In the genomic region with DNA sequence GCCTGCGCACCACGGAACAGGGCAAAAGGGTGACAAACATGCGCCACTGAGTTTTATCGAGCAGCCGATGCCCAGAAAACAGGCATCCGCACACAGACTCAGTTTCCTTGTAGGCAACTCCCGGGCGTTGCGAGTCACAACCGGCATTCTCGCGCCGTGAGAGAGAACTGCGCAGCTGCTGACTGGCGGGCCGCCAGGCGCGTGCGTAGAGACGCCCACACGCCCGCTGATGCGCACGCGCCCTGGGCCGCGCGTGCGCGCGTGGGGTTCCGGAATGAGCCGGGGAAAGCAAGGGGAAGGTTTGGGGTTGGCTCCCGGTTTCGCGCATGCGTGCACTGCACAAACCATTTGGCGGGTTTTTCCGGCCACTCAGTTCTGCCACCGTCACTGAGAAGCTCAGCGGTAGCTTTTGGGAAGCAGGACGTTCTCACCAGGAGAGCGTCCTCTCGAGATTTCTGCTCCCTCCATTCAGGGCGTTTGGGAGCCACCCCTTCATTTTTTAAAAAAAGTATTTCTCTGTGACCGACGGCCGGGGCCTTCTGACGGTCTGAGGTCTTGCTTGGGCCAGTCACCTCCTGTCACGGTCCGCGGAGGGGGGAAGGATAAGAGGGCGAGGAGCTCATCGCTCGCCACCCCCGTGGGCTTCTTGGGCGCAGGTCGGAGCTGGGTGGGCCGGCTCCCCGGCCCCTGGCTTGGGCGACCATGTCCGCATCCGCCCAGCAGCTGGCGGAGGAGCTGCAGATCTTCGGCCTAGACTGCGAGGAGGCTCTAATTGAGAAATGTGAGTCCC, we compare ENCODE assay signal across 8 cellular contexts. TPM values are rescaled to one million over a fixed set of nuclear protein-coding genes. Genes with fewer than 3 reads are reported as not detected.
DNase-seq lines count a peak whose midpoint lies in the region; ATAC-seq and TF ChIP-seq lines count a peak whose summit lies in the region.

TSS of gene POLA2 (plus strand) at position 372 of the 790 bp plus-strand sequence. CDS start at position 703, 331 bp downstream.

- no peaks in the 10 kb centered on the region for H3K9me3 ChIP-seq in left ventricle myocardium inferior (replicated peaks)
- H3K9me3 ChIP-seq in prostate gland, result no peaks in the 10 kb centered on the region

- H3K27ac ChIP-seq in left ventricle myocardium inferior (replicated peaks) (peak within 1 kb of the TSS; percentile 95), prostate gland (peak within 1 kb of the TSS; percentile 77 to 78), urinary bladder (ENCODE audit: low read depth) (peak within 1 kb of the TSS; percentile 87)

- peaks cover 25% of the 10 kb centered on the region for H3K4me1 ChIP-seq in left ventricle myocardium inferior
- H3K4me1 ChIP-seq in prostate gland (replicated peaks), result no peaks in the 10 kb centered on the region
- no peaks in the 10 kb centered on the region for H3K4me1 ChIP-seq in urinary bladder (ENCODE audit: insufficient read depth)

- H3K27me3 Mint-ChIP-seq in T-helper 1 cell treated with Interleukin-12 subunit alpha and Interleukin-12 subunit beta and Interleukin-4 antibody, amounts not matched to agents 30 μg/mL and 1 μg/mL, for 36 hours (ENCODE audit: low read depth), result no peaks in the 10 kb centered on the region

- peak within 1 kb of the TSS; percentile 87 for H3K4me3 Mint-ChIP-seq in T-helper 1 cell treated with Interleukin-12 subunit alpha and Interleukin-12 subunit beta and Interleukin-4 antibody, amounts not matched to agents 30 μg/mL and 1 μg/mL, for 36 hours

- peak within 1 kb of the TSS; percentile 87 for H3K27ac Mint-ChIP-seq in T-helper 1 cell treated with Interleukin-12 subunit alpha and Interleukin-12 subunit beta and Interleukin-4 antibody, amounts not matched to agents 30 μg/mL and 1 μg/mL, for 36 hours

- under 1% methylated on average over 66 of the region's 66 CpGs for WGBS in prostate gland
- WGBS in urinary bladder, result under 1% methylated on average over 66 of the region's 66 CpGs

- TF ChIP-seq CTCF in left ventricle myocardium inferior (IDR thresholded peaks at IDR 0.05; ENCODE audit: borderline replicate concordance), result no peak
- TF ChIP-seq CTCF in prostate gland (IDR thresholded peaks at IDR 0.05), result peak in 1 of 4 experiments; percentile 36

- peaks cover 17% of the 10 kb centered on the region for H3K36me3 Mint-ChIP-seq in T-helper 1 cell treated with Interleukin-12 subunit alpha and Interleukin-12 subunit beta and Interleukin-4 antibody, amounts not matched to agents 30 μg/mL and 1 μg/mL, for 36 hours (ENCODE audit: low read depth)

- peak; percentile 88 for DNase-seq in NCI-H1694 treated with DMSO at 0.1 percent for 48 hours (lab: John Stamatoyannopoulos, UW)
- DNase-seq in amniotic stem cell (lab: John Stamatoyannopoulos, UW), result peak; percentile 95
- peak; percentile 95 for DNase-seq in left ventricle myocardium inferior
- DNase-seq in prostate gland (ENCODE audit: low spot score), result peak; percentile 91

- H3K4me1 Mint-ChIP-seq in T-helper 1 cell treated with Interleukin-12 subunit alpha and Interleukin-12 subunit beta and Interleukin-4 antibody, amounts not matched to agents 30 μg/mL and 1 μg/mL, for 36 hours (ENCODE audit: low read depth), result peaks cover 38% of the 10 kb centered on the region

- peak; percentile 79 for ATAC-seq in HG02885 (IDR thresholded peaks at IDR 0.05; ENCODE audit: poor library complexity, unreplicated experiment)

- H3K36me3 ChIP-seq in left ventricle myocardium inferior, result peaks cover 8% of the 10 kb centered on the region
- H3K36me3 ChIP-seq in prostate gland, result no peaks in the 10 kb centered on the region
- no peaks in the 10 kb centered on the region for H3K36me3 ChIP-seq in urinary bladder (ENCODE audit: insufficient read depth)

- no peaks in the 10 kb centered on the region for H3K9me3 Mint-ChIP-seq in T-helper 1 cell treated with Interleukin-12 subunit alpha and Interleukin-12 subunit beta and Interleukin-4 antibody, amounts not matched to agents 30 μg/mL and 1 μg/mL, for 36 hours

- TF ChIP-seq POLR2A in GM15510 (IDR thresholded peaks at IDR 0.05; ENCODE audit: borderline replicate concordance, extremely low read depth, insufficient read length) (peak; percentile 97), prostate gland (IDR thresholded peaks at IDR 0.05) (peak; percentile 75)

- H3K4me3 ChIP-seq in left ventricle myocardium inferior (peak within 1 kb of the TSS; percentile 86), prostate gland (peak within 1 kb of the TSS; percentile 43 to 59), urinary bladder (ENCODE audit: low read depth, low read length) (peak within 1 kb of the TSS; percentile 80)

- intact Hi-C loops in left ventricle myocardium inferior (cut with micrococcal nuclease) (no loop called here), prostate gland (cut with DNase I) (no loop called here)

- no peaks in the 10 kb centered on the region for H3K27me3 ChIP-seq in left ventricle myocardium inferior (ENCODE audit: low read depth)
- H3K27me3 ChIP-seq in prostate gland (replicated peaks; ENCODE audit: insufficient read depth), result no peaks in the 10 kb centered on the region

RNA-seq across cellular contexts. Expression of gene POLA2, which starts in this region (rescaled TPM):
- total RNA-seq in left ventricle myocardium inferior, result 3.8 TPM
- 10 to 100 TPM; 21.6 to 25.9 TPM for total RNA-seq in prostate gland
- 10.3 TPM for total RNA-seq in urinary bladder
- polyA plus RNA-seq in urinary bladder, result 10.7 TPM

Comparison
In these comparisons a context has a peak if more than half of its experiments do, and no peak if none do; other contexts are left out.
1. Peak in every context shown above with its lines: DNase-seq, ATAC-seq, H3K4me3 ChIP-seq and H3K27ac ChIP-seq.